8 cellular contexts compared by ENCODE assay signal in the genomic region with DNA sequence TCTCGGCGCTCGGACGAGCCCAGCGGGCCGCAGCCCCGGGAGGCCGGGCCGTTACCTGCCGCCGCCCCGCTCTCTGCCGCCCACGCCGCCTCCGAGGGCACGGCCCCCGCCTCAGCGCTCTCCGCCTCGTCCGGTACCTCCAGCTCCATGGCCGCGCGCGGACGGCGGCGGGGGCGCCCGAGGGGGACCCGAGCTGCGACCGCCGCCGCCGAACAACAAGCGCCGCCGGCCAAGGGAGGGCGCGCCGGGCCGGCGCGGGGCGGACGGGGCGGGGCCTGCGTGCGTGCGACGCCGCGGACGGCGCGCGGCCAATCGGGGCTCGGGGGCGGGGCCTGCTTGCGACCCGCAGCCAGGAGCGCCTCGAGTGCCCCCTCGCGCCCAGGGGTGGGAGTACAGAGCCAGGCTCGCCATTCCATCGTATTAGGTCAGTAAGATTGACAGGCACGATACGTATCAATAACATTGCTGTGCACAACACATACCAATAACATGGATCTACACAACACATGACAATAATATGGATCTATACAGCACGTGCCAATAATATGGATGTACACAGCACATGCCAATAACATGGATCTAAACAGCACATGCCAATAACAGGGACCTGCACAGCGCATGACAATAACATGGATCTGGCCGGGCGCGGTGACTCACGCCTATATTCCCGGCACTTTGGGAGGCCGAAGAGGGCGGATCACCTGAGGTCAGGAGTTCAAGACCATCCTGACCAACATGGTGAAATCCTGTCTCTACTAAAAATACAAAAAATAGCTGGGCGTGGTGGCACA. TPM values are rescaled to one million over a fixed set of nuclear protein-coding genes. Genes with fewer than 3 reads are reported as not detected.
DNase-seq lines count a peak whose midpoint lies in the region; ATAC-seq and TF ChIP-seq lines count a peak whose summit lies in the region.

A gene with protein sequence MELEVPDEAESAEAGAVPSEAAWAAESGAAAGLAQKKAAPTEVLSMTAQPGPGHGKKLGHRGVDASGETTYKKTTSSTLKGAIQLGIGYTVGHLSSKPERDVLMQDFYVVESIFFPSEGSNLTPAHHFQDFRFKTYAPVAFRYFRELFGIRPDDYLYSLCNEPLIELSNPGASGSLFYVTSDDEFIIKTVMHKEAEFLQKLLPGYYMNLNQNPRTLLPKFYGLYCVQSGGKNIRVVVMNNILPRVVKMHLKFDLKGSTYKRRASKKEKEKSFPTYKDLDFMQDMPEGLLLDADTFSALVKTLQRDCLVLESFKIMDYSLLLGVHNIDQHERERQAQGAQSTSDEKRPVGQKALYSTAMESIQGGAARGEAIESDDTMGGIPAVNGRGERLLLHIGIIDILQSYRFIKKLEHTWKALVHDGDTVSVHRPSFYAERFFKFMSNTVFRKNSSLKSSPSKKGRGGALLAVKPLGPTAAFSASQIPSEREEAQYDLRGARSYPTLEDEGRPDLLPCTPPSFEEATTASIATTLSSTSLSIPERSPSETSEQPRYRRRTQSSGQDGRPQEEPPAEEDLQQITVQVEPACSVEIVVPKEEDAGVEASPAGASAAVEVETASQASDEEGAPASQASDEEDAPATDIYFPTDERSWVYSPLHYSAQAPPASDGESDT (minus strand): TSS at position 227 of the 791 bp plus-strand sequence. CDS start 78 bp downstream, at position 149.

- no peaks in the 10 kb centered on the region for H3K27me3 ChIP-seq in AG04450 (ENCODE audit: control insufficient read depth, insufficient read depth, low read length)
- H3K27me3 ChIP-seq in layer of hippocampus (ENCODE audit: control insufficient read depth, insufficient read depth, low read length) = no peaks in the 10 kb centered on the region

- TF ChIP-seq CTCF in AG04450 (IDR thresholded peaks at IDR 0.05; ENCODE audit: low read depth, low read length) = peak; percentile 74

- no peaks in the 10 kb centered on the region; the same call in 1 of the 2 replicates for H3K9me3 ChIP-seq in AG04450 (ENCODE audit: control insufficient read depth, insufficient read depth, low read length)

- peak within 1 kb of the TSS; percentile 47 for H3K27ac ChIP-seq in AG04450 (ENCODE audit: low read depth, low read length)
- H3K27ac ChIP-seq in layer of hippocampus (ENCODE audit: low read depth, low read length) = peak within 1 kb of the TSS; percentile 68

- CTCF ChIA-PET in AG04450 (lab: Charles Lee) = interaction anchor here (0.5 to 1.6 kb wide), 5 partner anchors 29 to 235 kb away, joined by 3 to 6 read pairs (median 4); no protein-coding TSS in a partner anchor

- peak within 1 kb of the TSS; percentile 80 for H3K4me3 ChIP-seq in AG04450 (ENCODE audit: low read depth, low read length)

- ATAC-seq in GM18861 (IDR thresholded peaks at IDR 0.05; ENCODE audit: unreplicated experiment) (peak; percentile 64), HG03097 (IDR thresholded peaks at IDR 0.05; ENCODE audit: low FRiP score, unreplicated experiment) (peak; percentile 83)

- peak; percentile 36 for DNase-seq in AG04450 (ENCODE audit: low read depth, low spot score)
- peak; percentile 87 for DNase-seq in NCI-H2196 (lab: John Stamatoyannopoulos, UW; ENCODE audit: unreplicated experiment)
- peak; percentile 98 for DNase-seq in activated CD4-positive, CD25-positive, alpha-beta regulatory T cell treated with anti-CD3 and anti-CD28 coated beads, Interleukin-2, amount 50 U/mL, for 72 hours
- DNase-seq in cerebellum (ENCODE audit: low spot score) = peak; percentile 97
- DNase-seq in stimulated activated CD4-positive, alpha-beta T cell treated with anti-CD3 and anti-CD28 coated beads, Interleukin-1b, Interleukin-23, amount 100 ng/mL, for 48 hours = peak; percentile 90

- POLR2A ChIA-PET in AG04450 (lab: Yijun Ruan, JAX) = interaction anchor here (0.7 kb wide), 1 partner anchor 312 kb away, joined by 5 read pairs; no protein-coding TSS in a partner anchor

RNA-seq across cellular contexts. Expression of the gene that starts here (rescaled TPM):
- polyA plus RNA-seq in AG04450 (2011; rRNA removed) = 10.3 and 17.2 TPM in 2 replicates
- 30.0 and 51.9 TPM in 2 replicates for polyA minus RNA-seq in AG04450 (2011; rRNA and poly(A)+ RNA removed)
- 25.2 TPM for total RNA-seq in cerebellum

Comparison
In these comparisons a context has a peak if more than half of its experiments do, and no peak if none do; other contexts are left out.
1. Peak in every context shown above with its lines: DNase-seq, ATAC-seq, H3K4me3 ChIP-seq and H3K27ac ChIP-seq.
2. DNase-seq: peak in every context shown above with its lines; median percentile 98 in activated CD4-positive, CD25-positive, alpha-beta regulatory T cell treated with anti-CD3 and anti-CD28 coated beads, Interleukin-2, amount 50 U/mL, for 72 hours; 97 in cerebellum; 90 in stimulated activated CD4-positive, alpha-beta T cell treated with anti-CD3 and anti-CD28 coated beads, Interleukin-1b, Interleukin-23, amount 100 ng/mL, for 48 hours; 87 in NCI-H2196; 36 in AG04450.